In genomic region chr9:33878691-33879366, GRCh38 we compare ENCODE assay signal across 22 cellular contexts.
DNase-seq lines count a peak whose midpoint lies in the region; ATAC-seq and TF ChIP-seq lines count a peak whose summit lies in the region.
"Had no signal": no experiment of that assay in that cellular context is flagged by ENCODE, and none has a peak within 500 bp of the region (broad histone marks: within the 10 kb centered on the region; RNA-seq: fewer than 3 reads in every experiment).

No MANE protein-coding gene starts in this region.

- TF ChIP-seq CTCF in VCaP (conservative IDR thresholded peaks at IDR 0.05): no peak
- TF ChIP-seq CTCF in type B pancreatic cell (conservative IDR thresholded peaks at IDR 0.05): no peak

- CTCF ChIA-PET in activated CD8-positive, alpha-beta memory T cell treated with anti-CD3 and anti-CD28 coated beads, Interleukin-2, amount 10 ng/mL, durations not matched to agents 7 days and 5 days (lab: Charles Lee): no interaction called here

- peak overlapping the region; percentile 75 for H3K27ac Mint-ChIP-seq in type B pancreatic cell
- no peak overlapping the region for H3K27ac Mint-ChIP-seq in activated CD8-positive, alpha-beta memory T cell treated with anti-CD3 and anti-CD28 coated beads, Interleukin-2, amount 10 ng/mL, durations not matched to agents 7 days and 5 days

- no peak for DNase-seq in left ventricle myocardium superior
- DNase-seq in left cardiac atrium: no peak
- peak; percentile 25 for DNase-seq in myocyte (ENCODE audit: low read depth)
- no peak for DNase-seq in type B pancreatic cell (ENCODE audit: extremely low spot score, unreplicated experiment)
- DNase-seq in activated CD8-positive, alpha-beta memory T cell treated with anti-CD3 and anti-CD28 coated beads, Interleukin-2, amount 10 ng/mL, durations not matched to agents 7 days and 5 days: no peak
- DNase-seq in DMS79 treated with DMSO at 0.1 percent for 48 hours (lab: John Stamatoyannopoulos, UW): no peak
- DNase-seq: activated gamma-delta T cell, EL, hypothalamus, kidney, mesenchymal stem cell, NCI-H1092 treated with DMSO at 0.1 percent for 48 hours, NCI-H526 treated with DMSO at 0.1 percent for 48 hours, right cardiac atrium, stomach, T-helper 2 cell, upper lobe of right lung had no signal

- H3K36me3 Mint-ChIP-seq in type B pancreatic cell: no peaks in the 10 kb centered on the region
- H3K36me3 Mint-ChIP-seq in activated CD8-positive, alpha-beta memory T cell treated with anti-CD3 and anti-CD28 coated beads, Interleukin-2, amount 10 ng/mL, durations not matched to agents 7 days and 5 days: peaks cover 2% of the 10 kb centered on the region

- intact Hi-C loops in left ventricle myocardium superior (cut with micrococcal nuclease) (no loop called here), left cardiac atrium (cut with DNase I) (no loop called here)

- H3K9me3 Mint-ChIP-seq in type B pancreatic cell: no peaks in the 10 kb centered on the region
- no peaks in the 10 kb centered on the region for H3K9me3 Mint-ChIP-seq in activated CD8-positive, alpha-beta memory T cell treated with anti-CD3 and anti-CD28 coated beads, Interleukin-2, amount 10 ng/mL, durations not matched to agents 7 days and 5 days (ENCODE audit: low read depth)

- H3K4me1 Mint-ChIP-seq in type B pancreatic cell (ENCODE audit: unreplicated experiment): peaks cover 7% of the 10 kb centered on the region
- peaks cover 13% of the 10 kb centered on the region for H3K4me1 Mint-ChIP-seq in activated CD8-positive, alpha-beta memory T cell treated with anti-CD3 and anti-CD28 coated beads, Interleukin-2, amount 10 ng/mL, durations not matched to agents 7 days and 5 days

- H3K27me3 Mint-ChIP-seq in type B pancreatic cell: no peaks in the 10 kb centered on the region
- H3K27me3 Mint-ChIP-seq in activated CD8-positive, alpha-beta memory T cell treated with anti-CD3 and anti-CD28 coated beads, Interleukin-2, amount 10 ng/mL, durations not matched to agents 7 days and 5 days: no peaks in the 10 kb centered on the region

- peak; percentile 32 for ATAC-seq in left ventricle myocardium superior
- ATAC-seq in left cardiac atrium: no peak
- no peak for ATAC-seq in GM19467 (IDR thresholded peaks at IDR 0.05; ENCODE audit: unreplicated experiment)
- ATAC-seq in activated CD8-positive, alpha-beta memory T cell treated with anti-CD3 and anti-CD28 coated beads, Interleukin-2, amount 10 ng/mL, durations not matched to agents 7 days and 5 days: no peak
- ATAC-seq: activated CD4-positive, CD25-positive, alpha-beta regulatory T cell treated with anti-CD3 and anti-CD28 coated beads, Interleukin-2, amount 50 U/mL, for 24 hours; HCT116; upper lobe of right lung had no signal

- no peak overlapping the region for H3K4me3 Mint-ChIP-seq in type B pancreatic cell
- H3K4me3 Mint-ChIP-seq in activated CD8-positive, alpha-beta memory T cell treated with anti-CD3 and anti-CD28 coated beads, Interleukin-2, amount 10 ng/mL, durations not matched to agents 7 days and 5 days: no peak overlapping the region

- peak overlapping the region; percentile 92 for H3K27ac ChIP-seq in VCaP
- H3K27ac ChIP-seq: ascending aorta, stomach, upper lobe of right lung had no signal
